28 cellular contexts compared by ENCODE assay signal in genomic region chr4:174210354-174210753, GRCh38.
DNase-seq lines count a peak whose midpoint lies in the region; ATAC-seq, FAIRE-seq and TF ChIP-seq lines count a peak whose summit lies in the region.
"Had no signal": no experiment of that assay in that cellular context is flagged by ENCODE, and none has a peak within 500 bp of the region (broad histone marks: within the 10 kb centered on the region; RNA-seq: fewer than 3 reads in every experiment).

No MANE protein-coding gene starts in this region.

- TF ChIP-seq CTCF in OCI-LY3 (IDR thresholded peaks at IDR 0.05; ENCODE audit: low read depth, low read length) (peak; percentile 43), GM12878 (IDR thresholded peaks at IDR 0.05 in 2 of 3, conservative IDR thresholded peaks at IDR 0.05 in 1 of 3; ENCODE audit: control insufficient read depth in 2 of 3, extremely low read depth in 1 of 3, insufficient read depth in 1 of 3, low read depth in 3 of 3, low read length in 3 of 3) (no peak; a peak in 1 of 6 replicates), sigmoid colon (IDR thresholded peaks at IDR 0.05) (no peak), left lung (IDR thresholded peaks at IDR 0.05) (no peak), vagina (IDR thresholded peaks at IDR 0.05) (no peak)

- TF ChIP-seq RAD21 in GM12878 (IDR thresholded peaks at IDR 0.05; ENCODE audit: insufficient read depth, low read depth, low read length): no peak

- H3K27me3 ChIP-seq in OCI-LY3 (ENCODE audit: low read depth, low read length): no peaks in the 10 kb centered on the region
- H3K27me3 ChIP-seq in GM12878 (replicated peaks in 1 of 2; ENCODE audit: control insufficient read depth in 2 of 2, insufficient read depth in 2 of 2, low read length in 1 of 2): peaks cover 4 to 20% of the 10 kb centered on the region in 2 experiments
- no peaks in the 10 kb centered on the region for H3K27me3 ChIP-seq in sigmoid colon
- peaks cover 54 to 84% of the 10 kb centered on the region in 2 donors for H3K27me3 ChIP-seq in left lung
- peaks cover 31% of the 10 kb centered on the region for H3K27me3 ChIP-seq in vagina
- H3K27me3 ChIP-seq: testis had no signal

- H3K9ac ChIP-seq in OCI-LY3 (ENCODE audit: low read length) (no peak overlapping the region), GM12878 (ENCODE audit: control insufficient read depth, insufficient read depth, low read length) (no peak overlapping the region)

- RAD21 ChIA-PET in GM12878 (lab: Charles Lee; ENCODE audit: unreplicated experiment): no interaction called here

- WGBS in GM12878 (ENCODE audit: insufficient coverage, insufficient replicate concordance, low lambda C conversion rate, missing lambda C conversion rate): 4% methylated on average over 2 of the region's 2 CpGs
- WGBS in sigmoid colon, 2 donors: 57 to 61% methylated on average over 2 of the region's 2 CpGs

- H3K4me1 ChIP-seq in OCI-LY3 (ENCODE audit: low read length) (no peaks in the 10 kb centered on the region), GM12878 (ENCODE audit: control insufficient read depth, insufficient read depth, low read length) (no peaks in the 10 kb centered on the region), sigmoid colon (peaks cover 0 to 7% (median 6%) of the 10 kb centered on the region in 4 donors), left lung (peaks cover 0 to 15% of the 10 kb centered on the region in 2 donors), vagina (peaks cover 20% of the 10 kb centered on the region)
- H3K4me1 ChIP-seq: testis had no signal

- SMC1A ChIA-PET in GM12878 (lab: Charles Lee; ENCODE audit: uncharacterized antibody, unreplicated experiment): no interaction called here

- DNase-seq in SIG-M5 treated with dmso at 0.1 percent for 504 hours (lab: John Stamatoyannopoulos, UW; ENCODE audit: unreplicated experiment) (peak; percentile 6), SIG-M5 (lab: John Stamatoyannopoulos, UW) (no peak), GM12878 (ENCODE audit: low read depth, low spot score) (no peak), sigmoid colon (no peak), left lung (no peak), vagina (ENCODE audit: extremely low spot score in 2 of 2) (no peak)
- DNase-seq: ACHN; activated CD8-positive, alpha-beta T cell treated with anti-CD3 and anti-CD28 coated beads, Interleukin-2, amount 10 ng/mL, durations not matched to agents 7 days and 5 days; activated naive CD4-positive, alpha-beta T cell treated with anti-CD3 and anti-CD28 coated beads, Interleukin-2, amount 50 U/mL, for 16 hours; activated T-cell treated with anti-CD3 and anti-CD28 coated beads, Interleukin-2, amount 50 U/mL, for 1 hour; C1 segment of cervical spinal cord; Calu3; cerebellar nuclear complex; effector CD8-positive, alpha-beta T cell; esophagus squamous epithelium; NCI-H1048; NCI-H524; posterior cingulate gyrus; stimulated activated CD4-positive, alpha-beta T cell treated with anti-CD3 and anti-CD28 coated beads, Interleukin-1b, Interleukin-23, amount 100 ng/mL, for 48 hours; T-helper 2 cell; testis had no signal

- H3K9me3 ChIP-seq in OCI-LY3 (ENCODE audit: insufficient read depth, low read length) (no peaks in the 10 kb centered on the region), GM12878 (replicated peaks; ENCODE audit: control insufficient read depth, insufficient read depth, low read length) (no peaks in the 10 kb centered on the region), sigmoid colon (no peaks in the 10 kb centered on the region), left lung (no peaks in the 10 kb centered on the region), vagina (no peaks in the 10 kb centered on the region)
- H3K9me3 ChIP-seq: ascending aorta, esophagus squamous epithelium, testis had no signal

- H3K79me2 ChIP-seq in OCI-LY3 (ENCODE audit: low read length) (no peaks in the 10 kb centered on the region), GM12878 (ENCODE audit: control insufficient read depth, insufficient read depth, low read length) (no peaks in the 10 kb centered on the region)

- POLR2A ChIA-PET in GM12878 (lab: Charles Lee): no interaction called here

- H3K4me3 ChIP-seq in OCI-LY3 (ENCODE audit: low read length): no peak overlapping the region
- H3K4me3 ChIP-seq in GM12878: no peak overlapping the region
- H3K4me3 ChIP-seq in sigmoid colon: peak overlapping the region in 2 of 4 donors; percentile 51 to 54
- H3K4me3 ChIP-seq in left lung: no peak overlapping the region
- H3K4me3 ChIP-seq in vagina: no peak overlapping the region
- H3K4me3 ChIP-seq: ascending aorta, esophagus squamous epithelium, testis had no signal

- FAIRE-seq in GM12878 (lab: Jason Lieb, UNC): no peak

- H2AFZ ChIP-seq in OCI-LY3 (ENCODE audit: low read depth, low read length) (no peak overlapping the region), GM12878 (ENCODE audit: control insufficient read depth, low read depth, low read length) (no peak overlapping the region)

- CTCF ChIA-PET in GM12878 (lab: Yijun Ruan, JAX): interaction anchor here (0.9 to 1.1 kb wide), 3 partner anchors 12 to 110 kb away, joined by 3 to 5 read pairs (median 4); no protein-coding TSS in a partner anchor

- TF ChIP-seq EP300 in GM12878 (IDR thresholded peaks at IDR 0.05; ENCODE audit: borderline replicate concordance in 1 of 2, control insufficient read depth in 1 of 2, low read depth in 2 of 2, low read length in 2 of 2) (no peak), sigmoid colon (IDR thresholded peaks at IDR 0.05) (no peak)

- in situ Hi-C loops in GM12878 (cut with MboI): no loop called here

- H3K27ac ChIP-seq in OCI-LY3 (ENCODE audit: low read length) (no peak overlapping the region), GM12878 (ENCODE audit: control insufficient read depth, insufficient read depth) (no peak overlapping the region), sigmoid colon (peak overlapping the region in 3 of 4 donors; percentile 11 to 85 (median 77)), left lung (no peak overlapping the region), vagina (no peak overlapping the region)
- H3K27ac ChIP-seq: ascending aorta, esophagus squamous epithelium, testis had no signal

- ATAC-seq in GM12878: peak; percentile 49; the same call in 2 of the 3 replicates
- ATAC-seq in GM21619 (IDR thresholded peaks at IDR 0.05; ENCODE audit: unreplicated experiment): no peak
- ATAC-seq in left lung: no peak
- ATAC-seq: activated CD4-positive, CD25-positive, alpha-beta regulatory T cell treated with anti-CD3 and anti-CD28 coated beads, Interleukin-2, amount 50 U/mL, for 24 hours; activated CD8-positive, alpha-beta T cell treated with anti-CD3 and anti-CD28 coated beads, Interleukin-2, amount 10 ng/mL, durations not matched to agents 7 days and 5 days; natural killer cell treated with Interleukin-12 subunit alpha and Interleukin-12 subunit beta and Interleukin-15 and Interleukin-18, amount 100 ng/mL, for 72 hours; Right ventricle myocardium inferior; stimulated activated memory B cell treated with anti-CD40 and anti-IgM and Interleukin-4, amounts not matched to agents 10 μg/mL and 1 μg/mL and 100 μg/mL, for 72 hours had no signal

- intact Hi-C loops in GM12878 (cut with micrococcal nuclease; ENCODE audit: unreplicated experiment) (no loop called here), sigmoid colon (cut with DNase I) (loop anchor here (5.0 kb wide), 1 partner anchor 688 kb away; no protein-coding TSS in a partner anchor), left lung (cut with DNase I) (no loop called here), vagina (cut with DNase I) (no loop called here)

- H3K4me2 ChIP-seq in OCI-LY3 (ENCODE audit: low read length) (no peak overlapping the region), GM12878 (ENCODE audit: control insufficient read depth, insufficient read depth) (no peak overlapping the region)

- H4K20me1 ChIP-seq in OCI-LY3 (ENCODE audit: insufficient read depth, low read length): no peaks in the 10 kb centered on the region
- H4K20me1 ChIP-seq in GM12878 (ENCODE audit: control insufficient read depth, insufficient read depth): no peaks in the 10 kb centered on the region

- TF ChIP-seq POLR2A in GM12878 (IDR thresholded peaks at IDR 0.05; ENCODE audit: low read depth, low read length) (no peak), sigmoid colon (IDR thresholded peaks at IDR 0.05) (no peak), vagina (IDR thresholded peaks at IDR 0.05) (no peak)

- H3K36me3 ChIP-seq in OCI-LY3 (replicated peaks; ENCODE audit: low read depth, low read length): no peaks in the 10 kb centered on the region
- H3K36me3 ChIP-seq in GM12878 (ENCODE audit: control insufficient read depth in 2 of 2, insufficient read depth in 2 of 2, low read length in 1 of 2): no peaks in the 10 kb centered on the region
- no peaks in the 10 kb centered on the region for H3K36me3 ChIP-seq in sigmoid colon
- no peaks in the 10 kb centered on the region for H3K36me3 ChIP-seq in left lung
- no peaks in the 10 kb centered on the region for H3K36me3 ChIP-seq in vagina
- H3K36me3 ChIP-seq: ascending aorta, esophagus squamous epithelium had no signal

- no TSS peak for BruUV-seq in GM12878 (replicated peaks; lab: Mats Ljungman, UMichigan)

TF ChIP-seq in GM12878, 131 proteins besides CTCF, POLR2A, EP300 and RAD21 (continues in another document):
- TF ChIP-seq NR2C1 (IDR thresholded peaks at IDR 0.05) (no peak), TAF1 (IDR thresholded peaks at IDR 0.05; ENCODE audit: borderline replicate concordance, low read depth, low read length) (no peak), POU2F2 (IDR thresholded peaks at IDR 0.05; ENCODE audit: borderline replicate concordance, low read depth, low read length) (no peak), POLR2AphosphoS5 (IDR thresholded peaks at IDR 0.05; ENCODE audit: low read length) (no peak), GATAD2B (conservative IDR thresholded peaks at IDR 0.05; ENCODE audit: low read depth) (no peak), SREBF2 (IDR thresholded peaks at IDR 0.05; ENCODE audit: low read length) (no peak), NBN (IDR thresholded peaks at IDR 0.05) (no peak)

Comparison
In these comparisons a context has a peak if more than half of its experiments do, and no peak if none do; other contexts are left out.
1. H3K27ac ChIP-seq: peak in sigmoid colon (3 of 4); none in OCI-LY3 (single experiment), GM12878 (single experiment), left lung (0 of 2) and vagina (single experiment).